In genomic region chr4:172270421-172270820, GRCh38 we compare ENCODE assay signal across 19 cellular contexts.
DNase-seq lines count a peak whose midpoint lies in the region; ATAC-seq lines count a peak whose summit lies in the region.
"Had no signal": no experiment of that assay in that cellular context is flagged by ENCODE, and none has a peak within 500 bp of the region (broad histone marks: within the 10 kb centered on the region; RNA-seq: fewer than 3 reads in every experiment).

No MANE protein-coding gene starts in this region.

- intact Hi-C loops in left cardiac atrium (cut with DNase I), result no loop called here

- DNase-seq in HPDE6-E6E7 (ENCODE audit: extremely low spot score), result peak; percentile 20
- peak; percentile 72 for DNase-seq in NCI-H1436 treated with DMSO at 0.1 percent for 48 hours (lab: John Stamatoyannopoulos, UW)
- peak; percentile 83 for DNase-seq in NCI-H748 (lab: John Stamatoyannopoulos, UW; ENCODE audit: unreplicated experiment)
- DNase-seq in glomerular visceral epithelial cell (ENCODE audit: extremely low spot score), result peak; percentile 26
- no peak for DNase-seq in OCI-M2 (lab: John Stamatoyannopoulos, UW; ENCODE audit: unreplicated experiment)
- DNase-seq in left cardiac atrium, result no peak
- DNase-seq: activated CD4-positive, alpha-beta T cell treated with anti-CD3 and anti-CD28 coated beads for 1 hour; activated CD8-positive, alpha-beta memory T cell treated with anti-CD3 and anti-CD28 coated beads, Interleukin-2, amount 10 ng/mL, durations not matched to agents 7 days and 5 days; activated effector memory CD4-positive, alpha-beta T cell treated with Interleukin-2 at 50 U/mL for 16 hours; DMS79 treated with DMSO at 0.1 percent for 48 hours; erythroblast; immature natural killer cell; MG63; NCI-H526 treated with DMSO at 0.1 percent for 48 hours; stimulated activated CD4-positive, alpha-beta T cell treated with anti-CD3 and anti-CD28 coated beads, Interleukin-4, amount 100 ng/mL, for 1 hour; T-helper 17 cell; testis had no signal

- ATAC-seq in GM18520 (IDR thresholded peaks at IDR 0.05; ENCODE audit: unreplicated experiment), result no peak
- ATAC-seq in HG02610 (IDR thresholded peaks at IDR 0.05; ENCODE audit: unreplicated experiment), result no peak
- no peak for ATAC-seq in left cardiac atrium
- ATAC-seq: activated CD8-positive, alpha-beta memory T cell treated with anti-CD3 and anti-CD28 coated beads, Interleukin-2, amount 10 ng/mL, durations not matched to agents 7 days and 5 days; T-helper 17 cell had no signal

Comparison
In these comparisons a context has a peak if more than half of its experiments do, and no peak if none do; other contexts are left out.
1. DNase-seq: peak in HPDE6-E6E7 (single experiment), NCI-H1436 treated with DMSO at 0.1 percent for 48 hours (single experiment), NCI-H748 (single experiment) and glomerular visceral epithelial cell (single experiment); none in OCI-M2 (single experiment) and left cardiac atrium (single experiment).